ENCODE assay signal across 8 cellular contexts in genomic region chr20:35283441-35284266, GRCh38. TPM values are rescaled to one million over a fixed set of nuclear protein-coding genes. Genes with fewer than 3 reads are reported as not detected.
DNase-seq lines count a peak whose midpoint lies in the region; ATAC-seq and TF ChIP-seq lines count a peak whose summit lies in the region.

No MANE protein-coding gene starts in this region.

- TF ChIP-seq CTCF in GM06990 (IDR thresholded peaks at IDR 0.05; ENCODE audit: insufficient read depth, low read length, poor library complexity, severe bottlenecking) (no peak), left lung (IDR thresholded peaks at IDR 0.05) (no peak), tibial nerve (IDR thresholded peaks at IDR 0.05) (no peak)

- H3K9me3 ChIP-seq in HUES6 (ENCODE audit: control insufficient read depth, insufficient read depth, low read depth, low read length) = no peaks in the 10 kb centered on the region
- H3K9me3 ChIP-seq in adipocyte (ENCODE audit: control insufficient read depth, low read length) = no peaks in the 10 kb centered on the region
- H3K9me3 ChIP-seq in left lung = no peaks in the 10 kb centered on the region
- H3K9me3 ChIP-seq in tibial nerve = no peaks in the 10 kb centered on the region

- peak overlapping the region; percentile 80; the same call in 1 of the 2 replicates for H3K27ac ChIP-seq in HUES6 (ENCODE audit: low read depth, low read length)
- peak overlapping the region; percentile 84 to 85 for H3K27ac ChIP-seq in left lung
- peak overlapping the region in 3 of 4 donors; percentile 66 to 89 (median 84) for H3K27ac ChIP-seq in tibial nerve

- no peak for TF ChIP-seq EP300 in tibial nerve (IDR thresholded peaks at IDR 0.05)

- 23 to 25% methylated on average over 21 of the region's 24 CpGs for WGBS in tibial nerve, 2 donors

- intact Hi-C loops in left lung (cut with DNase I) = no loop called here

- H3K36me3 ChIP-seq in GM06990 (ENCODE audit: control insufficient read depth, insufficient read depth, low read length) (peaks cover 13% of the 10 kb centered on the region), HUES6 (ENCODE audit: control insufficient read depth, insufficient read depth, low read length) (peaks cover 39% of the 10 kb centered on the region), adipocyte (ENCODE audit: control insufficient read depth, insufficient read depth, low read length, severe bottlenecking) (peaks cover 22% of the 10 kb centered on the region), left lung (peaks cover 0 to 37% of the 10 kb centered on the region in 2 donors), tibial nerve (peaks cover 0 to 22% (median 13%) of the 10 kb centered on the region in 3 donors)

- H3K9ac ChIP-seq in HUES6 (ENCODE audit: low read length) = peak overlapping the region; percentile 97
- peak overlapping the region; percentile 97 for H3K9ac ChIP-seq in adipocyte (ENCODE audit: low read length)

- peak; percentile 21 for ATAC-seq in left lung

- H3K27me3 ChIP-seq in GM06990 (replicated peaks; ENCODE audit: control insufficient read depth, insufficient read depth, low read length) = no peaks in the 10 kb centered on the region
- no peaks in the 10 kb centered on the region for H3K27me3 ChIP-seq in HUES6 (ENCODE audit: control insufficient read depth, insufficient read depth, low read length)
- H3K27me3 ChIP-seq in adipocyte (replicated peaks; ENCODE audit: control insufficient read depth, insufficient read depth, low read length) = peaks cover 5% of the 10 kb centered on the region
- no peaks in the 10 kb centered on the region for H3K27me3 ChIP-seq in left lung
- no peaks in the 10 kb centered on the region for H3K27me3 ChIP-seq in tibial nerve

- H3K4me1 ChIP-seq in HUES6 (ENCODE audit: control insufficient read depth, insufficient read depth, low read length) = peaks cover 3% of the 10 kb centered on the region
- H3K4me1 ChIP-seq in adipocyte (ENCODE audit: control insufficient read depth, insufficient read depth, low read length) = peaks cover 15% of the 10 kb centered on the region
- H3K4me1 ChIP-seq in left lung = peaks cover 10 to 25% of the 10 kb centered on the region in 2 donors
- peaks cover 0 to 26% (median 12%) of the 10 kb centered on the region in 4 donors for H3K4me1 ChIP-seq in tibial nerve

- DNase-seq in GM06990 (ENCODE audit: extremely low read depth, insufficient read length) (no peak), adipocyte (ENCODE audit: low read depth) (peak; percentile 32), left lung (no peak), tibial nerve (ENCODE audit: low spot score in 2 of 2) (no peak), superior temporal gyrus (ENCODE audit: extremely low spot score) (no peak), NCI-H1417 treated with DMSO at 0.1 percent for 48 hours (lab: John Stamatoyannopoulos, UW) (no peak), NCI-H510A (lab: John Stamatoyannopoulos, UW) (no peak)

- peak overlapping the region; percentile 96 for H3K4me3 ChIP-seq in GM06990 (replicated peaks; ENCODE audit: low read depth, low read length)
- peak overlapping the region; percentile 89 for H3K4me3 ChIP-seq in HUES6 (ENCODE audit: low read depth, low read length)
- peak overlapping the region; percentile 96 for H3K4me3 ChIP-seq in adipocyte (ENCODE audit: low read length)
- peak overlapping the region; percentile 97 to 99 for H3K4me3 ChIP-seq in left lung
- H3K4me3 ChIP-seq in tibial nerve = peak overlapping the region; percentile 73 to 97 (median 81)

- no peak for TF ChIP-seq POLR2A in tibial nerve (IDR thresholded peaks at IDR 0.05)

RNA-seq across cellular contexts. Expression of gene EIF6, which starts 0.9 kb away (rescaled TPM):
- total RNA-seq in left lung (100 to 1,000 TPM in 1 of 2 donors, 10 to 100 TPM in 1; 96.9 to 110 TPM), tibial nerve (100 to 1,000 TPM in 1 of 4 donors, 10 to 100 TPM in 3; 69.5 to 110 (median 86.8) TPM)

RNA-seq across cellular contexts. Expression of gene MMP24OS, which starts 5.7 kb away (rescaled TPM):
- 100 to 1,000 TPM in 1 of 2 donors, 10 to 100 TPM in 1; 75.7 to 109 TPM for total RNA-seq in left lung
- 10 to 100 TPM; 30.4 to 41.2 (median 34.4) TPM for total RNA-seq in tibial nerve

RNA-seq across cellular contexts. Expression of gene FAM83C, which starts 8.6 kb away (rescaled TPM):
- not detected for total RNA-seq in left lung
- not detected for total RNA-seq in tibial nerve

RNA-seq across cellular contexts. Expression of gene MMP24, which starts 57.2 kb away (rescaled TPM):
- total RNA-seq in left lung = 10 to 100 TPM in 1 of 2 donors, 1 to 10 TPM in 1; 7.3 to 24.9 TPM
- total RNA-seq in tibial nerve = under 1 TPM in 3 of 4 donors, not detected in 1; 0.21 to 0.78 (median 0.66) TPM
